Comparison of ENCODE assay signal across 27 cellular contexts in the genomic region with DNA sequence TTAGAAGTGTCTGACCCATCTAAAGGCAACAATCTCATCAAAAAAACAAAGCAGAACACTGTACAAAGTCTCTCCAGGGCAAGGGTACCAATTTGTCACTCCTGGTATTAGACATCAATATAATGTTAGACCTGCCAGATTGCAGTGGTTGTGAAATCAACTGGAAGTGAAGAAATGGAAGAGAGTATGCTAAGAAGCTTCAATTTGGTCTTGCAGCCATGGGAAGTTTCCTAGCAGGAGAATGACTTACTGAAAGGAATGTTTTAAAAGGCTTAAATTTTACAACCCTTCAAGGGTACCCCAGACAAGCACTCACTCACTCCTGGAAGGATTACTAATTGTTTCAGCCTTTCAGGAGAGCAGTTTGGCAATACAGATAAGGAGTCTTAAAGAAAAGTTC. TPM values are rescaled to one million over a fixed set of nuclear protein-coding genes. Genes with fewer than 3 reads are reported as not detected.
DNase-seq lines count a peak whose midpoint lies in the region; ATAC-seq and TF ChIP-seq lines count a peak whose summit lies in the region.
"Had no signal": no experiment of that assay in that cellular context is flagged by ENCODE, and none has a peak within 500 bp of the region (broad histone marks: within the 10 kb centered on the region; RNA-seq: fewer than 3 reads in every experiment).

No MANE protein-coding gene starts in this region.

- POLR2A ChIA-PET in activated CD4-positive, alpha-beta memory T cell treated with anti-CD3 and anti-CD28 coated beads, Interleukin-2, amount 10 ng/mL, durations not matched to agents 7 days and 5 days (lab: Charles Lee): no interaction called here

- H3K27me3 Mint-ChIP-seq in activated CD4-positive, alpha-beta memory T cell treated with anti-CD3 and anti-CD28 coated beads, Interleukin-2, amount 10 ng/mL, durations not matched to agents 7 days and 5 days: no peaks in the 10 kb centered on the region
- H3K27me3 Mint-ChIP-seq: stimulated activated naive CD8-positive, alpha-beta T cell treated with anti-CD3 and anti-CD28 coated beads, Interleukin-15, amount 100 ng/mL, for 72 hours had no signal

- TF ChIP-seq POLR2A in heart left ventricle (IDR thresholded peaks at IDR 0.05): no peak

- H4K20me1 ChIP-seq in GM23248 (ENCODE audit: insufficient read depth): no peaks in the 10 kb centered on the region

- CTCF ChIA-PET in activated CD4-positive, alpha-beta memory T cell treated with anti-CD3 and anti-CD28 coated beads, Interleukin-2, amount 10 ng/mL, durations not matched to agents 7 days and 5 days (lab: Charles Lee): no interaction called here

- no peak overlapping the region for H3K4me2 ChIP-seq in GM23248 (ENCODE audit: unreplicated experiment)
- H3K4me2 ChIP-seq: neural progenitor cell had no signal

- in situ Hi-C loops in GM23248 (cut with MboI): no loop called here

- DNase-seq in AG10803 (ENCODE audit: low read depth) (peak; percentile 57), GM23248 (peak; percentile 28), amniotic epithelial cell (ENCODE audit: low read depth) (peak; percentile 91), islet precursor cell (peak; percentile 77), SW 1271 (lab: John Stamatoyannopoulos, UW) (no peak), NCI-H1092 (lab: John Stamatoyannopoulos, UW) (no peak), heart left ventricle (no peak)
- DNase-seq in activated CD4-positive, alpha-beta memory T cell treated with anti-CD3 and anti-CD28 coated beads, Interleukin-2, amount 10 ng/mL, durations not matched to agents 7 days and 5 days: no peak
- DNase-seq: activated CD4-positive, alpha-beta T cell treated with anti-CD3 and anti-CD28 coated beads, Interleukin-2, amount 50 U/mL, for 48 hours; activated T-cell treated with anti-CD3 and anti-CD28 coated beads for 4 hours; CD8-positive, alpha-beta memory T cell; central memory CD4-positive, alpha-beta T cell; head of caudate nucleus; left lung; mucosa of descending colon; NCI-H1694; NCI-H774; PC-3; SIG-M5; small intestine; stimulated activated CD4-positive, alpha-beta T cell treated with anti-CD3 and anti-CD28 coated beads, Interleukin-2, amount 100 ng/mL, for 48 hours; stimulated activated naive CD8-positive, alpha-beta T cell treated with anti-CD3 and anti-CD28 coated beads, Interleukin-15, amount 100 ng/mL, for 72 hours; WERI-Rb-1 had no signal

- no peak overlapping the region for H3K27ac Mint-ChIP-seq in activated CD4-positive, alpha-beta memory T cell treated with anti-CD3 and anti-CD28 coated beads, Interleukin-2, amount 10 ng/mL, durations not matched to agents 7 days and 5 days
- H3K27ac Mint-ChIP-seq: CD8-positive, alpha-beta memory T cell; neural progenitor cell had no signal

- H3K36me3 ChIP-seq in GM23248 (ENCODE audit: low read depth) (no peaks in the 10 kb centered on the region), heart left ventricle (no peaks in the 10 kb centered on the region)
- H3K36me3 ChIP-seq: left lung, neural progenitor cell, prostate gland, tibial nerve, WERI-Rb-1 had no signal

- H3K4me1 Mint-ChIP-seq in activated CD4-positive, alpha-beta memory T cell treated with anti-CD3 and anti-CD28 coated beads, Interleukin-2, amount 10 ng/mL, durations not matched to agents 7 days and 5 days: peaks cover 2% of the 10 kb centered on the region

- H3K9ac ChIP-seq in GM23248: no peak overlapping the region
- H3K9ac ChIP-seq: neural progenitor cell had no signal

- H3K79me2 ChIP-seq in GM23248 (ENCODE audit: insufficient read depth): no peaks in the 10 kb centered on the region

- H3K4me1 ChIP-seq in GM23248 (ENCODE audit: insufficient read depth): peaks cover 11% of the 10 kb centered on the region
- H3K4me1 ChIP-seq in heart left ventricle: peaks cover 0 to 6% (median 0%) of the 10 kb centered on the region in 12 donors
- H3K4me1 ChIP-seq: left lung, prostate gland had no signal

- H3K9me3 Mint-ChIP-seq in activated CD4-positive, alpha-beta memory T cell treated with anti-CD3 and anti-CD28 coated beads, Interleukin-2, amount 10 ng/mL, durations not matched to agents 7 days and 5 days: no peaks in the 10 kb centered on the region
- H3K9me3 Mint-ChIP-seq: neural progenitor cell; stimulated activated naive CD8-positive, alpha-beta T cell treated with anti-CD3 and anti-CD28 coated beads, Interleukin-15, amount 100 ng/mL, for 72 hours had no signal

- H3K27me3 ChIP-seq in GM23248 (replicated peaks; ENCODE audit: insufficient read depth) (no peaks in the 10 kb centered on the region), heart left ventricle (no peaks in the 10 kb centered on the region)
- H3K27me3 ChIP-seq: left lung, neural progenitor cell, tibial nerve had no signal

- peaks cover 12% of the 10 kb centered on the region; the same call in 1 of the 2 replicates for H3F3A ChIP-seq in GM23248 (ENCODE audit: insufficient read depth)

- no peak overlapping the region for H3K27ac ChIP-seq in GM23248
- H3K27ac ChIP-seq in heart left ventricle: no peak overlapping the region
- H3K27ac ChIP-seq: left lung, neural progenitor cell, prostate gland, tibial nerve, WERI-Rb-1 had no signal

- no peaks in the 10 kb centered on the region for H3K9me2 ChIP-seq in GM23248 (ENCODE audit: insufficient read depth)

- no peak for TF ChIP-seq CTCF in AG10803 (conservative IDR thresholded peaks at IDR 0.05; ENCODE audit: low read length)
- no peak for TF ChIP-seq CTCF in heart left ventricle (IDR thresholded peaks at IDR 0.05)

- no peak overlapping the region for H3K4me3 Mint-ChIP-seq in activated CD4-positive, alpha-beta memory T cell treated with anti-CD3 and anti-CD28 coated beads, Interleukin-2, amount 10 ng/mL, durations not matched to agents 7 days and 5 days
- H3K4me3 Mint-ChIP-seq: CD8-positive, alpha-beta memory T cell; neural progenitor cell; stimulated activated naive CD8-positive, alpha-beta T cell treated with anti-CD3 and anti-CD28 coated beads, Interleukin-15, amount 100 ng/mL, for 72 hours had no signal

- no peak for ATAC-seq in heart left ventricle
- ATAC-seq: esophagus mucosa; left lung; mucosa of descending colon; PC-3; stimulated activated naive CD8-positive, alpha-beta T cell treated with anti-CD3 and anti-CD28 coated beads, Interleukin-15, amount 100 ng/mL, for 72 hours had no signal

- H3K4me3 ChIP-seq in AG10803 (ENCODE audit: low read length): no peak overlapping the region
- H3K4me3 ChIP-seq in GM23248: no peak overlapping the region
- no peak overlapping the region for H3K4me3 ChIP-seq in heart left ventricle
- H3K4me3 ChIP-seq: left lung, mucosa of descending colon, neural progenitor cell, prostate gland, tibial nerve had no signal

- H3K9me3 ChIP-seq in GM23248 (ENCODE audit: low read depth): no peaks in the 10 kb centered on the region
- no peaks in the 10 kb centered on the region for H3K9me3 ChIP-seq in heart left ventricle
- H3K9me3 ChIP-seq: left lung, mucosa of descending colon, prostate gland, tibial nerve had no signal

- H2AFZ ChIP-seq in GM23248: no peak overlapping the region
- H2AFZ ChIP-seq: neural progenitor cell had no signal

- H3K36me3 Mint-ChIP-seq in activated CD4-positive, alpha-beta memory T cell treated with anti-CD3 and anti-CD28 coated beads, Interleukin-2, amount 10 ng/mL, durations not matched to agents 7 days and 5 days (ENCODE audit: low read depth): no peaks in the 10 kb centered on the region
- H3K36me3 Mint-ChIP-seq: neural progenitor cell had no signal

- intact Hi-C loops in heart left ventricle (cut with DNase I): loop anchor here in 1 of 10 donors (10.0 kb wide), 1 partner anchor 1217 kb away; no protein-coding TSS in a partner anchor

RNA-seq across cellular contexts. Expression of gene LLPH, which starts 18.9 kb away (rescaled TPM):
- 7.1 and 11.6 TPM in 2 replicates for total RNA-seq in GM23248 (2014; rRNA removed; shearing (Covaris generic))
- polyA plus RNA-seq in GM23248 (2016; fragmentation: Nextera tagmentation; extraction: Ambion mirVana) (49.2 and 50.0 TPM in 2 replicates), heart left ventricle (10 to 100 TPM; 11.4 to 49.1 TPM)
- 10 to 100 TPM; 30.0 to 33.3 TPM for total RNA-seq in activated CD4-positive, alpha-beta memory T cell treated with anti-CD3 and anti-CD28 coated beads, Interleukin-2, amount 10 ng/mL, durations not matched to agents 7 days and 5 days
- total RNA-seq in heart left ventricle: 10 to 100 TPM in 7 of 9 donors, 1 to 10 TPM in 2; 5.0 to 36.4 (median 18.3) TPM

RNA-seq across cellular contexts. Expression of gene TMBIM4, which starts 58.2 kb away (rescaled TPM):
- total RNA-seq in GM23248 (2014; rRNA removed; shearing (Covaris generic)): 162 and 184 TPM in 2 replicates
- polyA plus RNA-seq in GM23248 (2016; fragmentation: Nextera tagmentation; extraction: Ambion mirVana) (276 and 300 TPM in 2 replicates), heart left ventricle (100 to 1,000 TPM in 1 of 2 donors, 10 to 100 TPM in 1; 91.2 to 129 TPM)
- total RNA-seq in activated CD4-positive, alpha-beta memory T cell treated with anti-CD3 and anti-CD28 coated beads, Interleukin-2, amount 10 ng/mL, durations not matched to agents 7 days and 5 days: 10 to 100 TPM; 80.5 to 82.8 TPM
- 100 to 1,000 TPM in 1 of 9 donors, 10 to 100 TPM in 8; 52.2 to 131 (median 85.3) TPM for total RNA-seq in heart left ventricle

Comparison
In these comparisons a context has a peak if more than half of its experiments do, and no peak if none do; other contexts are left out.
1. DNase-seq: peak in AG10803 (single experiment), GM23248 (single experiment), amniotic epithelial cell (single experiment) and islet precursor cell (single experiment); none in SW 1271 (0 of 2), activated CD4-positive, alpha-beta memory T cell treated with anti-CD3 and anti-CD28 coated beads, Interleukin-2, amount 10 ng/mL, durations not matched to agents 7 days and 5 days (single experiment), NCI-H1092 (single experiment) and heart left ventricle (0 of 5).